Comparison of ENCODE assay signal across 2 cellular contexts in the genomic region with DNA sequence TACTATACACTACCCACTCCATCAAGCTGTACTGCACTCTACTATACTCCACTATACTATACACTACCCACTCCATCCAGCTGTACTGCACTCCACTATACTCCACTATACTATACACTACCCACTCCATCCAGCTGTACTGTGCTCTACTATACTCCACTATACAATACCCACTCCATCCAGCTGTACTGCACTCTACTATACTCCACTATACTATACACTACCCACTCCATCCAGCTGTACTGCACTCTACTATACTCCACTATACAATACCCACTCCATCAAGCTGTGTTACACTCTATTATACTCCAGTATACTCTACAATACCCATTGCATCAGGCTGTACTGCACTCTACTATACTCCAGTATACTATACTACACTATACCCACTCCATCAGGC. TPM values are rescaled to one million over a fixed set of nuclear protein-coding genes. Genes with fewer than 3 reads are reported as not detected.
"Had no signal": no experiment of that assay in that cellular context is flagged by ENCODE, and none has a peak within 500 bp of the region (broad histone marks: within the 10 kb centered on the region; RNA-seq: fewer than 3 reads in every experiment).

No MANE protein-coding gene starts in this region.

RNA-seq across cellular contexts. Expression of a gene that starts 48.7 kb away (rescaled TPM):
- total RNA-seq: epithelial cell of proximal tubule, natural killer cell had no signal
